In genomic region chr4:4803904-4804296, GRCh38 we compare ENCODE assay signal across 35 cellular contexts. TPM values are rescaled to one million over a fixed set of nuclear protein-coding genes. Genes with fewer than 3 reads are reported as not detected.
"Had no signal": no experiment of that assay in that cellular context is flagged by ENCODE, and none has a peak within 500 bp of the region (broad histone marks: within the 10 kb centered on the region; RNA-seq: fewer than 3 reads in every experiment).

No MANE protein-coding gene starts in this region.

- DNase-seq: activated CD4-positive, alpha-beta memory T cell treated with anti-CD3 and anti-CD28 coated beads, Interleukin-2, amount 10 ng/mL, durations not matched to agents 7 days and 5 days; activated CD4-positive, alpha-beta T cell treated with anti-CD3 and anti-CD28 coated beads for 1 hour; activated CD4-positive, alpha-beta T cell treated with anti-CD3 and anti-CD28 coated beads for 36 hours; activated CD4-positive, alpha-beta T cell treated with anti-CD3 and anti-CD28 coated beads for 48 hours; activated CD4-positive, alpha-beta T cell treated with anti-CD3 and anti-CD28 coated beads, Interleukin-2, amount 10 ng/mL, durations not matched to agents 7 days and 5 days; activated CD4-positive, alpha-beta T cell treated with anti-CD3 and anti-CD28 coated beads, Interleukin-2, amount 50 U/mL, for 48 hours; activated CD4-positive, CD25-positive, alpha-beta regulatory T cell; activated CD8-positive, alpha-beta memory T cell treated with anti-CD3 and anti-CD28 coated beads for 24 hours; activated CD8-positive, alpha-beta memory T cell treated with anti-CD3 and anti-CD28 coated beads, Interleukin-2, amount 10 ng/mL, durations not matched to agents 7 days and 5 days; activated CD8-positive, alpha-beta memory T cell treated with anti-CD3 and anti-CD28 coated beads, Interleukin-2, amount 50 U/mL, for 48 hours; activated CD8-positive, alpha-beta T cell treated with anti-CD3 and anti-CD28 coated beads, Interleukin-2, amount 10 ng/mL, durations not matched to agents 7 days and 5 days; activated effector memory CD4-positive, alpha-beta T cell treated with Interleukin-2 at 50 U/mL for 16 hours; activated gamma-delta T cell; activated naive CD4-positive, alpha-beta T cell treated with anti-CD3 and anti-CD28 coated beads, Interleukin-2, amount 10 ng/mL, durations not matched to agents 7 days and 5 days; activated naive CD4-positive, alpha-beta T cell treated with Interleukin-2 at 50 U/mL for 16 hours; activated naive CD8-positive, alpha-beta T cell treated with anti-CD3 and anti-CD28 coated beads, Interleukin-2, amount 10 ng/mL, durations not matched to agents 7 days and 5 days; activated naive CD8-positive, alpha-beta T cell treated with anti-CD3 and anti-CD28 coated beads, Interleukin-2, amount 50 U/mL, for 24 hours; activated T-cell treated with anti-CD3 and anti-CD28 coated beads, Interleukin-2, amount 50 U/mL, for 24 hours; activated T-cell treated with anti-CD3 and anti-CD28 coated beads, Interleukin-2, amount 50 U/mL, for 48 hours; body of pancreas; brain microvascular endothelial cell; central memory CD4-positive, alpha-beta T cell; T-helper 2 cell; T-helper 9 cell had no signal

- H3K4me1 ChIP-seq: ascending aorta, body of pancreas, breast epithelium had no signal

- ATAC-seq: activated CD4-positive, alpha-beta T cell treated with anti-CD3 and anti-CD28 coated beads for 36 hours; activated CD4-positive, CD25-positive, alpha-beta regulatory T cell treated with anti-CD3 and anti-CD28 coated beads, Interleukin-2, amount 50 U/mL, for 24 hours; activated CD8-positive, alpha-beta memory T cell treated with anti-CD3 and anti-CD28 coated beads, Interleukin-2, amount 10 ng/mL, durations not matched to agents 7 days and 5 days; activated CD8-positive, alpha-beta T cell treated with anti-CD3 and anti-CD28 coated beads, Interleukin-2, amount 10 ng/mL, durations not matched to agents 7 days and 5 days; activated naive CD8-positive, alpha-beta T cell treated with anti-CD3 and anti-CD28 coated beads, Interleukin-2, amount 50 U/mL, for 24 hours; body of pancreas had no signal

- H3K36me3 ChIP-seq: ascending aorta, brain microvascular endothelial cell, breast epithelium had no signal

- H3K27me3 ChIP-seq: ascending aorta, body of pancreas, brain microvascular endothelial cell, breast epithelium had no signal

- H3K36me3 Mint-ChIP-seq: activated CD8-positive, alpha-beta memory T cell treated with anti-CD3 and anti-CD28 coated beads, Interleukin-2, amount 10 ng/mL, durations not matched to agents 7 days and 5 days; activated naive CD4-positive, alpha-beta T cell treated with anti-CD3 and anti-CD28 coated beads, Interleukin-2, amount 10 ng/mL, durations not matched to agents 7 days and 5 days; activated naive CD4-positive, alpha-beta T cell treated with anti-CD3 and anti-CD28 coated beads, Interleukin-2, amount 50 U/mL, for 24 hours; activated naive CD8-positive, alpha-beta T cell; activated naive CD8-positive, alpha-beta T cell treated with anti-CD3 and anti-CD28 coated beads, Interleukin-2, amount 10 ng/mL, durations not matched to agents 7 days and 5 days had no signal

- H3K4me3 Mint-ChIP-seq: activated CD4-positive, alpha-beta memory T cell treated with anti-CD3 and anti-CD28 coated beads, Interleukin-2, amount 10 ng/mL, durations not matched to agents 7 days and 5 days; activated CD4-positive, alpha-beta T cell treated with anti-CD3 and anti-CD28 coated beads for 36 hours; activated CD4-positive, alpha-beta T cell treated with anti-CD3 and anti-CD28 coated beads, Interleukin-2, amount 10 ng/mL, durations not matched to agents 7 days and 5 days; activated CD8-positive, alpha-beta memory T cell treated with anti-CD3 and anti-CD28 coated beads, Interleukin-2, amount 10 ng/mL, durations not matched to agents 7 days and 5 days; activated CD8-positive, alpha-beta T cell treated with anti-CD3 and anti-CD28 coated beads, Interleukin-2, amount 10 ng/mL, durations not matched to agents 7 days and 5 days; activated naive CD4-positive, alpha-beta T cell treated with anti-CD3 and anti-CD28 coated beads, Interleukin-2, amount 10 ng/mL, durations not matched to agents 7 days and 5 days; activated naive CD4-positive, alpha-beta T cell treated with anti-CD3 and anti-CD28 coated beads, Interleukin-2, amount 50 U/mL, for 24 hours; activated naive CD8-positive, alpha-beta T cell; activated naive CD8-positive, alpha-beta T cell treated with anti-CD3 and anti-CD28 coated beads, Interleukin-2, amount 10 ng/mL, durations not matched to agents 7 days and 5 days; activated naive CD8-positive, alpha-beta T cell treated with anti-CD3 and anti-CD28 coated beads, Interleukin-2, amount 50 U/mL, for 24 hours; activated T-cell treated with anti-CD3 and anti-CD28 coated beads, Interleukin-2, amount 50 U/mL, for 24 hours; T-helper 1 cell treated with Interleukin-12 subunit alpha and Interleukin-12 subunit beta and Interleukin-4 antibody, amounts not matched to agents 30 μg/mL and 1 μg/mL, for 36 hours; T-helper 2 cell treated with Interferon-gamma antibody and Interleukin-4, amounts not matched to agents 5 μg/mL and 100 μg/mL, for 36 hours had no signal

- H3K9me3 ChIP-seq: ascending aorta, body of pancreas had no signal

- H3K4me1 Mint-ChIP-seq: activated CD4-positive, alpha-beta memory T cell treated with anti-CD3 and anti-CD28 coated beads, Interleukin-2, amount 10 ng/mL, durations not matched to agents 7 days and 5 days; activated CD4-positive, alpha-beta T cell treated with anti-CD3 and anti-CD28 coated beads for 36 hours; activated CD4-positive, alpha-beta T cell treated with anti-CD3 and anti-CD28 coated beads, Interleukin-2, amount 10 ng/mL, durations not matched to agents 7 days and 5 days; activated CD8-positive, alpha-beta memory T cell treated with anti-CD3 and anti-CD28 coated beads, Interleukin-2, amount 10 ng/mL, durations not matched to agents 7 days and 5 days; activated naive CD4-positive, alpha-beta T cell treated with anti-CD3 and anti-CD28 coated beads, Interleukin-2, amount 10 ng/mL, durations not matched to agents 7 days and 5 days; activated naive CD4-positive, alpha-beta T cell treated with anti-CD3 and anti-CD28 coated beads, Interleukin-2, amount 50 U/mL, for 24 hours; activated naive CD8-positive, alpha-beta T cell treated with anti-CD3 and anti-CD28 coated beads, Interleukin-2, amount 10 ng/mL, durations not matched to agents 7 days and 5 days; activated naive CD8-positive, alpha-beta T cell treated with anti-CD3 and anti-CD28 coated beads, Interleukin-2, amount 50 U/mL, for 24 hours had no signal

- H3K27me3 Mint-ChIP-seq: activated CD4-positive, alpha-beta T cell treated with anti-CD3 and anti-CD28 coated beads for 36 hours; activated CD4-positive, alpha-beta T cell treated with anti-CD3 and anti-CD28 coated beads, Interleukin-2, amount 10 ng/mL, durations not matched to agents 7 days and 5 days; activated naive CD4-positive, alpha-beta T cell treated with anti-CD3 and anti-CD28 coated beads, Interleukin-2, amount 10 ng/mL, durations not matched to agents 7 days and 5 days; activated naive CD8-positive, alpha-beta T cell; activated naive CD8-positive, alpha-beta T cell treated with anti-CD3 and anti-CD28 coated beads, Interleukin-2, amount 10 ng/mL, durations not matched to agents 7 days and 5 days had no signal

- H3K27ac ChIP-seq: ascending aorta, body of pancreas, brain microvascular endothelial cell, breast epithelium, VCaP had no signal

- FAIRE-seq: colon, TTC549 had no signal

- H3K9me3 Mint-ChIP-seq: activated CD4-positive, alpha-beta memory T cell treated with anti-CD3 and anti-CD28 coated beads, Interleukin-2, amount 10 ng/mL, durations not matched to agents 7 days and 5 days; activated CD4-positive, alpha-beta T cell treated with anti-CD3 and anti-CD28 coated beads, Interleukin-2, amount 10 ng/mL, durations not matched to agents 7 days and 5 days; T-helper 1 cell treated with Interleukin-12 subunit alpha and Interleukin-12 subunit beta and Interleukin-4 antibody, amounts not matched to agents 30 μg/mL and 1 μg/mL, for 36 hours; T-helper 2 cell treated with Interferon-gamma antibody and Interleukin-4, amounts not matched to agents 5 μg/mL and 100 μg/mL, for 36 hours had no signal

- H3K27ac Mint-ChIP-seq: activated CD4-positive, alpha-beta memory T cell treated with anti-CD3 and anti-CD28 coated beads, Interleukin-2, amount 10 ng/mL, durations not matched to agents 7 days and 5 days; activated CD4-positive, alpha-beta T cell treated with anti-CD3 and anti-CD28 coated beads for 36 hours; activated CD4-positive, alpha-beta T cell treated with anti-CD3 and anti-CD28 coated beads, Interleukin-2, amount 10 ng/mL, durations not matched to agents 7 days and 5 days; activated CD8-positive, alpha-beta memory T cell treated with anti-CD3 and anti-CD28 coated beads, Interleukin-2, amount 10 ng/mL, durations not matched to agents 7 days and 5 days; activated CD8-positive, alpha-beta T cell treated with anti-CD3 and anti-CD28 coated beads, Interleukin-2, amount 10 ng/mL, durations not matched to agents 7 days and 5 days; activated naive CD4-positive, alpha-beta T cell treated with anti-CD3 and anti-CD28 coated beads, Interleukin-2, amount 10 ng/mL, durations not matched to agents 7 days and 5 days; activated naive CD4-positive, alpha-beta T cell treated with anti-CD3 and anti-CD28 coated beads, Interleukin-2, amount 50 U/mL, for 24 hours; activated naive CD8-positive, alpha-beta T cell; activated naive CD8-positive, alpha-beta T cell treated with anti-CD3 and anti-CD28 coated beads, Interleukin-2, amount 10 ng/mL, durations not matched to agents 7 days and 5 days; activated naive CD8-positive, alpha-beta T cell treated with anti-CD3 and anti-CD28 coated beads, Interleukin-2, amount 50 U/mL, for 24 hours; activated T-cell treated with anti-CD3 and anti-CD28 coated beads, Interleukin-2, amount 50 U/mL, for 24 hours; activated T-helper 2 cell treated with anti-CD3 and anti-CD28 coated beads, Interferon-gamma antibody, Interleukin-2, Interleukin-4, amounts not matched to agents 10 μg/mL and 5 μg/mL and 100 μg/mL, durations not matched to agents 14 hours and 24 hours and 36 hours; T-helper 1 cell treated with Interleukin-12 subunit alpha and Interleukin-12 subunit beta and Interleukin-4 antibody, amounts not matched to agents 30 μg/mL and 1 μg/mL, for 36 hours; T-helper 2 cell treated with Interferon-gamma antibody and Interleukin-4, amounts not matched to agents 5 μg/mL and 100 μg/mL, for 36 hours had no signal

- H3K4me3 ChIP-seq: ascending aorta, body of pancreas, breast epithelium had no signal

RNA-seq across cellular contexts. Expression of gene MSX1, which starts 55.6 kb away (rescaled TPM):
- total RNA-seq: activated CD4-positive, alpha-beta memory T cell treated with anti-CD3 and anti-CD28 coated beads, Interleukin-2, amount 10 ng/mL, durations not matched to agents 7 days and 5 days; activated CD4-positive, alpha-beta T cell treated with anti-CD3 and anti-CD28 coated beads, Interleukin-2, amount 10 ng/mL, durations not matched to agents 7 days and 5 days; activated CD8-positive, alpha-beta T cell treated with anti-CD3 and anti-CD28 coated beads, Interleukin-2, amount 10 ng/mL, durations not matched to agents 7 days and 5 days; activated naive CD8-positive, alpha-beta T cell treated with anti-CD3 and anti-CD28 coated beads, Interleukin-2, amount 10 ng/mL, durations not matched to agents 7 days and 5 days; activated T-helper 2 cell treated with anti-CD3 and anti-CD28 coated beads, Interferon-gamma antibody, Interleukin-2, Interleukin-4, amounts not matched to agents 10 μg/mL and 5 μg/mL and 100 μg/mL, durations not matched to agents 14 hours and 24 hours and 36 hours had no signal
